In genomic region chr5:177997319-177997670, GRCh38 we compare ENCODE assay signal across 14 cellular contexts. TPM values are rescaled to one million over a fixed set of nuclear protein-coding genes. Genes with fewer than 3 reads are reported as not detected.
"Had no signal": no experiment of that assay in that cellular context is flagged by ENCODE, and none has a peak within 500 bp of the region (broad histone marks: within the 10 kb centered on the region; RNA-seq: fewer than 3 reads in every experiment).

No MANE protein-coding gene starts in this region.

- H3K27ac Mint-ChIP-seq: activated naive CD8-positive, alpha-beta T cell treated with anti-CD3 and anti-CD28 coated beads, Interleukin-2, amount 10 ng/mL, durations not matched to agents 7 days and 5 days; T-helper 1 cell treated with Interleukin-12 subunit alpha and Interleukin-12 subunit beta and Interleukin-4 antibody, amounts not matched to agents 30 μg/mL and 1 μg/mL, for 36 hours had no signal

- H3K27ac ChIP-seq: hepatocyte, parathyroid adenoma, thyroid gland, uterus had no signal

- H3K36me3 ChIP-seq: thyroid gland, uterus had no signal

- H2AFZ ChIP-seq: hepatocyte, parathyroid adenoma had no signal

- H3K36me3 Mint-ChIP-seq: activated naive CD8-positive, alpha-beta T cell treated with anti-CD3 and anti-CD28 coated beads, Interleukin-2, amount 10 ng/mL, durations not matched to agents 7 days and 5 days; naive B cell had no signal

- DNase-seq: activated gamma-delta T cell treated with Interleukin-2 at 50 U/mL for 16 hours; activated naive CD8-positive, alpha-beta T cell treated with anti-CD3 and anti-CD28 coated beads, Interleukin-2, amount 10 ng/mL, durations not matched to agents 7 days and 5 days; activated T-cell treated with anti-CD3 and anti-CD28 coated beads, Interleukin-2, amount 50 U/mL, for 4 hours; anterior cingulate cortex; naive B cell; right cardiac atrium; small intestine; thyroid gland; uterus had no signal

- H3K4me3 Mint-ChIP-seq: activated naive CD8-positive, alpha-beta T cell treated with anti-CD3 and anti-CD28 coated beads, Interleukin-2, amount 10 ng/mL, durations not matched to agents 7 days and 5 days; activated T-cell treated with anti-CD3 and anti-CD28 coated beads, Interleukin-2, amount 50 U/mL, for 4 hours; T-helper 1 cell treated with Interleukin-12 subunit alpha and Interleukin-12 subunit beta and Interleukin-4 antibody, amounts not matched to agents 30 μg/mL and 1 μg/mL, for 36 hours had no signal

- H3K4me2 ChIP-seq: hepatocyte had no signal

- H3K4me3 ChIP-seq: hepatocyte, lung, thyroid gland, uterus had no signal

- H3K27me3 ChIP-seq: thyroid gland, uterus had no signal

- H3K4me1 Mint-ChIP-seq: naive B cell had no signal

- H3K9me3 Mint-ChIP-seq: activated naive CD8-positive, alpha-beta T cell treated with anti-CD3 and anti-CD28 coated beads, Interleukin-2, amount 10 ng/mL, durations not matched to agents 7 days and 5 days; activated T-cell treated with anti-CD3 and anti-CD28 coated beads, Interleukin-2, amount 50 U/mL, for 4 hours; naive B cell; T-helper 1 cell treated with Interleukin-12 subunit alpha and Interleukin-12 subunit beta and Interleukin-4 antibody, amounts not matched to agents 30 μg/mL and 1 μg/mL, for 36 hours had no signal

- H3K9ac ChIP-seq: parathyroid adenoma had no signal

- H3K4me1 ChIP-seq: parathyroid adenoma, thyroid gland, uterus had no signal

- H3K9me3 ChIP-seq: thyroid gland, uterus had no signal

- H3K79me2 ChIP-seq: hepatocyte, parathyroid adenoma had no signal

RNA-seq across cellular contexts. Expression of gene PROP1, which starts 1.3 kb away (rescaled TPM):
- total RNA-seq: activated naive CD8-positive, alpha-beta T cell treated with anti-CD3 and anti-CD28 coated beads, Interleukin-2, amount 10 ng/mL, durations not matched to agents 7 days and 5 days; activated T-cell treated with anti-CD3 and anti-CD28 coated beads, Interleukin-2, amount 50 U/mL, for 4 hours; fibroblast of lung; hepatocyte; lung; right cardiac atrium; thyroid gland; uterus had no signal
- polyA plus RNA-seq: fibroblast of lung, lung, right cardiac atrium, small intestine had no signal
